Comparison of ENCODE assay signal across 16 cellular contexts in the genomic region with DNA sequence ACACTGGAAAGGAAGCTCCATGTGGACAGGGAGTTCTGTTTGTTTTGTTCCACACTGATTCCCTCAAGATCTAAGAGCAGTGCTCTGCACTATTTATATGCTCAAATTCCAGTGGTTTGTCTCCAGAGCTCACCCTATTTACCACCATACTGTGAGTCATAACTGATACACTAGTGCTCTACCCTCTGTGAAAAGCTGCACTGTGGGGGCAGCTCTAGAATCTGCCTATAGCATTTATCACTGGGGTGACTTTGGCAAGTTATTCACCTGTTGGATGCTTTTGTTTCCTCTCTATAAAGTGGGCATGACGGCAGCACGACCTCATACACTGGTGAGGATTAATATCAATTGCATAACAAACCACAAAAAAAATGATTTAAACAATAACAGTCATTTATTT.
A peak's percentile ranks its signal among the peaks of the same experiment; 100 is the strongest.
DNase-seq lines count a peak whose midpoint lies in the region; ATAC-seq, FAIRE-seq and TF ChIP-seq lines count a peak whose summit lies in the region.
"Had no signal": no experiment of that assay in that cellular context is flagged by ENCODE, and none has a peak within 500 bp of the region (broad histone marks: within the 10 kb centered on the region; RNA-seq: fewer than 3 reads in every experiment).

No MANE protein-coding gene starts in this region.

- 38% methylated on average over 2 of the region's 2 CpGs for WGBS in mesenchymal stem cell
- no CpG with 5 or more reads among the region's 2 CpGs for WGBS in H9 (ENCODE audit: extremely low coverage, insufficient read length, low lambda C conversion rate)

- H3K9me3 ChIP-seq in Panc1 (ENCODE audit: control insufficient read depth, insufficient read depth, low read depth, low read length) (no peaks in the 10 kb centered on the region; the same call in 1 of the 2 replicates), endothelial cell of umbilical vein (replicated peaks; ENCODE audit: control insufficient read depth, insufficient read depth, low read length) (no peaks in the 10 kb centered on the region), mesenchymal stem cell (ENCODE audit: control insufficient read depth, low read length) (peaks cover 7% of the 10 kb centered on the region), H9 (ENCODE audit: control insufficient read depth, low read depth, low read length) (no peaks in the 10 kb centered on the region)
- H3K9me3 ChIP-seq: testis had no signal

- H3K4me2 ChIP-seq in endothelial cell of umbilical vein (ENCODE audit: insufficient read depth, low read length), result peak overlapping the region; percentile 74
- H3K4me2 ChIP-seq in mesenchymal stem cell (ENCODE audit: low read length, poor library complexity, severe bottlenecking), result no peak overlapping the region
- H3K4me2 ChIP-seq in H9 (ENCODE audit: insufficient read depth, insufficient read length, low read length), result no peak overlapping the region

- DNase-seq in Daoy (ENCODE audit: low read depth), result peak; percentile 58
- no peak for DNase-seq in Panc1 (ENCODE audit: low read depth, low spot score)
- peak; percentile 55 for DNase-seq in endothelial cell of umbilical vein (ENCODE audit: low read depth, low spot score)
- DNase-seq in mesenchymal stem cell, result peak; percentile 67
- DNase-seq in activated T-cell treated with anti-CD3 and anti-CD28 coated beads, Interleukin-2, amount 50 U/mL, for 24 hours, result no peak
- no peak for DNase-seq in left colon
- DNase-seq in H9, result no peak
- DNase-seq: activated CD4-positive, alpha-beta T cell treated with anti-CD3 and anti-CD28 coated beads, Interleukin-2, amount 10 ng/mL, durations not matched to agents 24 days and 14 days; aorta; C1 segment of cervical spinal cord; dorsolateral prefrontal cortex; NCI-H1694 treated with DMSO at 0.1 percent for 48 hours; NCI-H524 treated with DMSO at 0.1 percent for 48 hours; testis had no signal

- H3K23ac ChIP-seq in mesenchymal stem cell (ENCODE audit: low read length in 2 of 2) (no peak overlapping the region), H9 (ENCODE audit: insufficient read length, low read depth, low read length) (no peak overlapping the region)

- BruUV-seq in Panc1 (replicated peaks; lab: Mats Ljungman, UMichigan) (no TSS peak), endothelial cell of umbilical vein (replicated peaks; lab: Mats Ljungman, UMichigan) (no TSS peak)

- no peak overlapping the region for H3K56ac ChIP-seq in H9 (ENCODE audit: insufficient read length, low read depth, low read length)

- H4K91ac ChIP-seq in mesenchymal stem cell (ENCODE audit: low read length) (no peak overlapping the region), H9 (ENCODE audit: insufficient read length, low read depth, low read length) (no peak overlapping the region)

- dilution Hi-C loops in endothelial cell of umbilical vein (cut with MboI; ENCODE audit: extremely low pct_ligation_motif_present, low sequenced_read_pairs), result no loop called here

- intact Hi-C loops in Panc1 (cut with micrococcal nuclease; ENCODE audit: unreplicated experiment) (no loop called here), endothelial cell of umbilical vein (cut with micrococcal nuclease) (no loop called here), left colon (cut with DNase I, micrococcal nuclease) (no loop called here)

- no peaks in the 10 kb centered on the region for H3K79me2 ChIP-seq in endothelial cell of umbilical vein (ENCODE audit: control insufficient read depth, insufficient read depth, low read length)
- no peaks in the 10 kb centered on the region for H3K79me2 ChIP-seq in H9 (ENCODE audit: insufficient read depth, low read length)

- no peak overlapping the region for H3K4me3 ChIP-seq in Panc1 (ENCODE audit: low read depth in 2 of 2, low read length in 2 of 2)
- H3K4me3 ChIP-seq in endothelial cell of umbilical vein (replicated peaks in 1 of 3; ENCODE audit: insufficient read depth in 1 of 3, low read depth in 1 of 3, low read length in 3 of 3), result no peak overlapping the region
- no peak overlapping the region for H3K4me3 ChIP-seq in mesenchymal stem cell (ENCODE audit: insufficient read depth in 1 of 2, low read depth in 1 of 2, low read length in 2 of 2)
- H3K4me3 ChIP-seq: dorsolateral prefrontal cortex, testis had no signal

- H3K18ac ChIP-seq in mesenchymal stem cell (ENCODE audit: low read depth in 1 of 2, low read length in 2 of 2) (no peak overlapping the region), H9 (ENCODE audit: insufficient read length, low read depth, low read length) (no peak overlapping the region)

- POLR2A ChIA-PET in Panc1 (lab: Charles Lee), result no interaction called here
- POLR2A ChIA-PET in endothelial cell of umbilical vein (lab: Charles Lee), result no interaction called here

- no peak overlapping the region for H3K27ac Mint-ChIP-seq in activated T-cell treated with anti-CD3 and anti-CD28 coated beads, Interleukin-2, amount 50 U/mL, for 24 hours
- H3K27ac Mint-ChIP-seq in H9, result no peak overlapping the region
- H3K27ac Mint-ChIP-seq: activated CD4-positive, alpha-beta T cell treated with anti-CD3 and anti-CD28 coated beads, Interleukin-2, amount 10 ng/mL, durations not matched to agents 24 days and 14 days had no signal

- ATAC-seq in Panc1, result peak; percentile 78; the same call in 1 of the 2 replicates
- no peak for ATAC-seq in left colon
- ATAC-seq in HG03457 (IDR thresholded peaks at IDR 0.05; ENCODE audit: unreplicated experiment), result no peak

- H3K36me3 Mint-ChIP-seq in activated T-cell treated with anti-CD3 and anti-CD28 coated beads, Interleukin-2, amount 50 U/mL, for 24 hours (ENCODE audit: low read depth), result no peaks in the 10 kb centered on the region
- H3K36me3 Mint-ChIP-seq in H9 (ENCODE audit: insufficient read depth in 1 of 3, low read depth in 3 of 3), result no peaks in the 10 kb centered on the region; a peak in 1 of 7 replicates

- H3K27me3 ChIP-seq in Panc1 (ENCODE audit: control insufficient read depth, insufficient read depth, low read length) (no peaks in the 10 kb centered on the region), endothelial cell of umbilical vein (ENCODE audit: control insufficient read depth in 2 of 2, insufficient read depth in 2 of 2, low read length in 2 of 2) (no peaks in the 10 kb centered on the region), mesenchymal stem cell (ENCODE audit: control insufficient read depth in 1 of 2, insufficient read depth in 1 of 2, low read length in 2 of 2) (no peaks in the 10 kb centered on the region), H9 (ENCODE audit: insufficient read depth, low read length) (no peaks in the 10 kb centered on the region)
- H3K27me3 ChIP-seq: dorsolateral prefrontal cortex, testis had no signal

- no peak overlapping the region for H2BK5ac ChIP-seq in mesenchymal stem cell (ENCODE audit: low read depth, low read length, poor library complexity, severe bottlenecking)
- H2BK5ac ChIP-seq in H9 (ENCODE audit: insufficient read length, low read length), result no peak overlapping the region

- no peak overlapping the region for H3K14ac ChIP-seq in mesenchymal stem cell (ENCODE audit: low read length in 2 of 2)
- H3K14ac ChIP-seq in H9 (ENCODE audit: insufficient read depth, low read length), result no peak overlapping the region

- H2BK120ac ChIP-seq in mesenchymal stem cell (ENCODE audit: low read depth, low read length) (no peak overlapping the region), H9 (ENCODE audit: low read depth, low read length, poor library complexity, severe bottlenecking) (no peak overlapping the region)

- H4K5ac ChIP-seq in H9 (ENCODE audit: insufficient read length, low read depth, low read length), result no peak overlapping the region

- CTCF ChIA-PET in Panc1 (lab: Charles Lee) (no interaction called here), endothelial cell of umbilical vein (lab: Charles Lee) (interaction anchor here (0.6 to 2.4 kb wide), 6 partner anchors 23 to 528 kb away, joined by 3 to 11 read pairs (median 7); no protein-coding TSS in a partner anchor)

- no peaks in the 10 kb centered on the region for H3K23me2 ChIP-seq in H9 (ENCODE audit: insufficient read length, low read depth, low read length, poor library complexity, severe bottlenecking)

- H3K79me1 ChIP-seq in mesenchymal stem cell (replicated peaks; ENCODE audit: low read length, poor library complexity, severe bottlenecking) (no peaks in the 10 kb centered on the region), H9 (ENCODE audit: insufficient read depth, low read depth, low read length, poor library complexity, severe bottlenecking) (no peaks in the 10 kb centered on the region)

- no peaks in the 10 kb centered on the region for H3K36me3 ChIP-seq in Panc1 (ENCODE audit: control insufficient read depth, insufficient read depth, low read length)
- H3K36me3 ChIP-seq in endothelial cell of umbilical vein (ENCODE audit: control insufficient read depth in 2 of 2, extremely low read depth in 1 of 2, insufficient read depth in 2 of 2, low read length in 2 of 2), result no peaks in the 10 kb centered on the region
- no peaks in the 10 kb centered on the region for H3K36me3 ChIP-seq in mesenchymal stem cell (ENCODE audit: control insufficient read depth in 1 of 2, insufficient read depth in 2 of 2, low read depth in 1 of 2, low read length in 2 of 2)

- H3K27ac ChIP-seq in Panc1 (ENCODE audit: low read length) (no peak overlapping the region), endothelial cell of umbilical vein (ENCODE audit: insufficient read depth, low read depth, low read length) (peak overlapping the region; percentile 99), mesenchymal stem cell (ENCODE audit: low read length, poor library complexity, severe bottlenecking) (no peak overlapping the region), H9 (ENCODE audit: insufficient read length, low read depth, low read length) (no peak overlapping the region)
- H3K27ac ChIP-seq: dorsolateral prefrontal cortex, testis had no signal

- no peak for FAIRE-seq in endothelial cell of umbilical vein (lab: Jason Lieb, UNC)
- FAIRE-seq: islet of Langerhans had no signal

- H4K8ac ChIP-seq in mesenchymal stem cell (ENCODE audit: low read length), result no peak overlapping the region
- H4K8ac ChIP-seq in H9 (replicated peaks; ENCODE audit: insufficient read length, low read depth, low read length), result no peak overlapping the region

- H3K9me3 Mint-ChIP-seq in activated T-cell treated with anti-CD3 and anti-CD28 coated beads, Interleukin-2, amount 50 U/mL, for 24 hours, result no peaks in the 10 kb centered on the region
- no peaks in the 10 kb centered on the region for H3K9me3 Mint-ChIP-seq in H9

- in situ Hi-C loops in Panc1 (cut with HindIII; ENCODE audit: low pct_unique_long_range_greater_than_20kb, low sequenced_read_pairs), result no loop called here

- H3K4me1 Mint-ChIP-seq in activated T-cell treated with anti-CD3 and anti-CD28 coated beads, Interleukin-2, amount 50 U/mL, for 24 hours (ENCODE audit: low read depth), result no peaks in the 10 kb centered on the region
- H3K4me1 Mint-ChIP-seq in H9, result peaks cover 0 to 10% of the 10 kb centered on the region in 2 experiments; a peak in 2 of 4 replicates
- H3K4me1 Mint-ChIP-seq: activated CD4-positive, alpha-beta T cell treated with anti-CD3 and anti-CD28 coated beads, Interleukin-2, amount 10 ng/mL, durations not matched to agents 24 days and 14 days had no signal

- H2BK15ac ChIP-seq in mesenchymal stem cell (ENCODE audit: low read depth, poor library complexity, severe bottlenecking) (no peak overlapping the region), H9 (ENCODE audit: low read depth, low read length) (no peak overlapping the region)

- H4K20me1 ChIP-seq in endothelial cell of umbilical vein (replicated peaks; ENCODE audit: control insufficient read depth, extremely low read depth, insufficient read depth, low read length) (no peaks in the 10 kb centered on the region), H9 (ENCODE audit: control insufficient read depth, insufficient read depth, insufficient read length) (no peaks in the 10 kb centered on the region)

- TF ChIP-seq CTCF in Panc1 (IDR thresholded peaks at IDR 0.05) (no peak), endothelial cell of umbilical vein (IDR thresholded peaks at IDR 0.05; ENCODE audit: extremely low read depth in 1 of 2, insufficient read depth in 1 of 2, low read depth in 1 of 2, low read length in 2 of 2) (no peak), H9 (conservative IDR thresholded peaks at IDR 0.05) (no peak)

- no peaks in the 10 kb centered on the region for H3K9me1 ChIP-seq in endothelial cell of umbilical vein (replicated peaks; ENCODE audit: control insufficient read depth, extremely low read depth, insufficient read depth, low read length)

- H3K4ac ChIP-seq in mesenchymal stem cell (ENCODE audit: low read depth in 1 of 2, low read length in 2 of 2) (no peak overlapping the region), H9 (ENCODE audit: low read depth, low read length) (no peak overlapping the region)

- no peaks in the 10 kb centered on the region for H3K4me1 ChIP-seq in Panc1 (ENCODE audit: control insufficient read depth, insufficient read depth, low read length)
- H3K4me1 ChIP-seq in endothelial cell of umbilical vein (ENCODE audit: control insufficient read depth, extremely low read depth, insufficient read depth, low read length), result peaks cover 30% of the 10 kb centered on the region
- H3K4me1 ChIP-seq in mesenchymal stem cell (ENCODE audit: control insufficient read depth, insufficient read depth, low read depth, low read length), result peaks cover 4% of the 10 kb centered on the region
- H3K4me1 ChIP-seq in H9 (ENCODE audit: insufficient read depth, low read length), result 0 out of 2 replicates have a peak, but pooled peaks cover 2% of the 10 kb centered on the region
- H3K4me1 ChIP-seq: testis had no signal

- H2AFZ ChIP-seq in endothelial cell of umbilical vein (ENCODE audit: low read depth, low read length), result peak overlapping the region; percentile 29
- H2AFZ ChIP-seq in mesenchymal stem cell (ENCODE audit: low read depth, low read length), result no peak overlapping the region
- no peak overlapping the region for H2AFZ ChIP-seq in H9 (ENCODE audit: low read length)

- no peak overlapping the region for H3T11ph ChIP-seq in H9 (ENCODE audit: low read length)

- no peak for TF ChIP-seq POLR2A in endothelial cell of umbilical vein (IDR thresholded peaks at IDR 0.05; ENCODE audit: low read depth, low read length)

- peak overlapping the region; percentile 83 for H3K9ac ChIP-seq in endothelial cell of umbilical vein (replicated peaks; ENCODE audit: extremely low read depth, insufficient read depth, low read length)
- H3K9ac ChIP-seq in mesenchymal stem cell (ENCODE audit: low read length), result no peak overlapping the region
- no peak overlapping the region for H3K9ac ChIP-seq in H9 (ENCODE audit: extremely low read depth, insufficient read length, low read length)

- H3K27me3 Mint-ChIP-seq in activated T-cell treated with anti-CD3 and anti-CD28 coated beads, Interleukin-2, amount 50 U/mL, for 24 hours, result no peaks in the 10 kb centered on the region
- H3K27me3 Mint-ChIP-seq in H9 (ENCODE audit: low read depth), result no peaks in the 10 kb centered on the region
- H3K27me3 Mint-ChIP-seq: activated CD4-positive, alpha-beta T cell treated with anti-CD3 and anti-CD28 coated beads, Interleukin-2, amount 10 ng/mL, durations not matched to agents 24 days and 14 days had no signal

- no peak overlapping the region for H2BK20ac ChIP-seq in H9 (ENCODE audit: low read depth, low read length, poor library complexity, severe bottlenecking)

- no peak overlapping the region for H3K4me3 Mint-ChIP-seq in activated T-cell treated with anti-CD3 and anti-CD28 coated beads, Interleukin-2, amount 50 U/mL, for 24 hours
- no peak overlapping the region for H3K4me3 Mint-ChIP-seq in H9
- H3K4me3 Mint-ChIP-seq: activated CD4-positive, alpha-beta T cell treated with anti-CD3 and anti-CD28 coated beads, Interleukin-2, amount 10 ng/mL, durations not matched to agents 24 days and 14 days had no signal

- no peak overlapping the region for H2AK5ac ChIP-seq in mesenchymal stem cell (ENCODE audit: low read length, severe bottlenecking)
- H2AK5ac ChIP-seq in H9 (ENCODE audit: insufficient read length, low read length), result no peak overlapping the region

- peak overlapping the region in 1 of 2 experiments; percentile 7 for H2BK12ac ChIP-seq in mesenchymal stem cell (ENCODE audit: low read length in 2 of 2)
- no peak overlapping the region for H2BK12ac ChIP-seq in H9 (ENCODE audit: insufficient read length, low read depth, low read length)

Comparison
In these comparisons a context has a peak if more than half of its experiments do, and no peak if none do; other contexts are left out.
1. DNase-seq: peak in Daoy (single experiment), endothelial cell of umbilical vein (single experiment) and mesenchymal stem cell (single experiment); none in Panc1 (single experiment), activated T-cell treated with anti-CD3 and anti-CD28 coated beads, Interleukin-2, amount 50 U/mL, for 24 hours (single experiment), left colon (0 of 2) and H9 (single experiment).